In the genomic region with DNA sequence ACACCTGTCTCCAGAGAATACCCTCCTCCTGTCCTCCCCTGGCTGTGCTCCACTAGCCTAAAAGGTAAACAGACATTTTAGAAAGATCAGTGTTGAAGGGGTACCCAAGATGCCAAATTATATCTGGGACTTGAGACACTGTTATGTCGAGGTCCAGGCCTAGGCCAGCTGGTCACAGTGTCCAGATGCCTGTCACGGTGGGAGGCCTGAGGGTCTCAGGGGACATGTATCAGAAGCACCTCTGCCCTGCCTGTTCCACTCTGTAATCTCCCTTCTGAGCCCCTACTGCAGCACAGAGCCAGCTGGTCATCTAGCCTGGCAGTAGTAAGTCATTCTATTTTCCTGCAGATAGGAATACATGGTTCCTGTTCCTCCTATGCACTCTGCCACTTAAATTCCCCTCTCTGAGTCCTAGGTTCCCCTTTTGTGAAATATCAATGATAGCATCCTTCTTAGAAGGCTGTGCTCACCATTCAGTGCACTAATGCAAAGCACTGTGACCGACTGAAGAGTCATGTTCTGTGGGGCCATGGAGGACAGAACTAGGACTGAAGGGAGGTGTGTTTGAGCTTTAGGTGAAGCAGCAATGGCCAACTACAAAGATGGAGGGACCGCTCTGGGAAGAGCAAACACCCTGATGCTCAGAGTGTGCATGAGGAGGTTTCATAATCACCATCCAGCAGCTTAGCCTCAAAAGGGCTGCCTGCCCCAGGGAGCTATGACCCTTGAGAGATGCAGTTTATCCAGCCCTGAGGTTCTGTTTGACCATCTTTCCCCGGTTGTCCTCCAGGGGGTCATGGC, we compare ENCODE assay signal across 10 cellular contexts.
"Had no signal": no experiment of that assay in that cellular context is flagged by ENCODE, and none has a peak within 500 bp of the region (broad histone marks: within the 10 kb centered on the region; RNA-seq: fewer than 3 reads in every experiment).

No MANE protein-coding gene starts in this region.

- H3K9me3 Mint-ChIP-seq: activated naive CD8-positive, alpha-beta T cell treated with anti-CD3 and anti-CD28 coated beads, Interleukin-2, amount 50 U/mL, for 24 hours; activated T-cell treated with anti-CD3 and anti-CD28 coated beads, Interleukin-2, amount 50 U/mL, for 72 hours; nephron progenitor cell had no signal

- H3K36me3 ChIP-seq: ascending aorta, cardiac muscle cell, colonic mucosa, transverse colon had no signal

- H3K4me3 Mint-ChIP-seq: activated naive CD8-positive, alpha-beta T cell treated with anti-CD3 and anti-CD28 coated beads, Interleukin-2, amount 50 U/mL, for 24 hours; activated T-cell treated with anti-CD3 and anti-CD28 coated beads, Interleukin-2, amount 50 U/mL, for 72 hours; nephron progenitor cell had no signal

- H3K27ac Mint-ChIP-seq: activated naive CD8-positive, alpha-beta T cell treated with anti-CD3 and anti-CD28 coated beads, Interleukin-2, amount 50 U/mL, for 24 hours; activated T-cell treated with anti-CD3 and anti-CD28 coated beads, Interleukin-2, amount 50 U/mL, for 72 hours; nephron progenitor cell had no signal

- ATAC-seq: activated naive CD8-positive, alpha-beta T cell treated with anti-CD3 and anti-CD28 coated beads, Interleukin-2, amount 50 U/mL, for 24 hours; activated T-cell treated with anti-CD3 and anti-CD28 coated beads, Interleukin-2, amount 50 U/mL, for 72 hours; foreskin keratinocyte had no signal

- H3K27ac ChIP-seq: ascending aorta, cardiac muscle cell, colonic mucosa, foreskin keratinocyte, transverse colon had no signal

- H3K4me1 ChIP-seq: colonic mucosa, foreskin keratinocyte had no signal

- DNase-seq: activated CD4-positive, alpha-beta T cell treated with anti-CD3 and anti-CD28 coated beads, Interleukin-2, amount 50 U/mL, for 4 hours; activated naive CD8-positive, alpha-beta T cell treated with anti-CD3 and anti-CD28 coated beads, Interleukin-2, amount 50 U/mL, for 24 hours; activated T-cell treated with anti-CD3 and anti-CD28 coated beads, Interleukin-2, amount 50 U/mL, for 72 hours; colonic mucosa; foreskin keratinocyte; nephron progenitor cell; transverse colon had no signal

- H3K27me3 ChIP-seq: ascending aorta, colonic mucosa, transverse colon had no signal

- H3K4me3 ChIP-seq: ascending aorta, cardiac muscle cell, colonic mucosa, skin epidermis, transverse colon had no signal

- H3K9me3 ChIP-seq: ascending aorta, colonic mucosa, transverse colon had no signal
